ENCODE assay signal across 8 cellular contexts in genomic region chr12:124921200-124922008, GRCh38. TPM values are rescaled to one million over a fixed set of nuclear protein-coding genes. Genes with fewer than 3 reads are reported as not detected.
DNase-seq lines count a peak whose midpoint lies in the region; ATAC-seq and TF ChIP-seq lines count a peak whose summit lies in the region.

No MANE protein-coding gene starts in this region.

- peaks cover 7 to 14% of the 10 kb centered on the region in 2 donors for H3K4me1 ChIP-seq in lung (ENCODE audit: control insufficient read depth in 2 of 2, insufficient read depth in 2 of 2, low read length in 2 of 2)

- no peaks in the 10 kb centered on the region for H3K9me3 Mint-ChIP-seq in chondrocyte (ENCODE audit: low read depth)

- no peak overlapping the region for H3K4me3 ChIP-seq in lung

- DNase-seq in T-helper 2 cell: peak in 4 of 5 experiments; percentile 45 to 99 (median 61)
- DNase-seq in chondrocyte (ENCODE audit: low spot score): no peak
- DNase-seq in lung (ENCODE audit: low spot score): no peak
- peak; percentile 71 to 93 for DNase-seq in stimulated activated CD8-positive, alpha-beta memory T cell treated with anti-CD3 and anti-CD28 coated beads, Interleukin-7, amount 100 ng/mL, for 48 hours (ENCODE audit: extremely low read depth in 1 of 2, low read depth in 1 of 2)
- DNase-seq in DMS53 (lab: John Stamatoyannopoulos, UW): no peak
- DNase-seq in 8988T: no peak

- peak overlapping the region; percentile 62 for H3K4me3 Mint-ChIP-seq in chondrocyte (ENCODE audit: unreplicated experiment)

- H3K4me1 Mint-ChIP-seq in chondrocyte (ENCODE audit: low read depth): peaks cover 71% of the 10 kb centered on the region

- H3K36me3 Mint-ChIP-seq in chondrocyte (ENCODE audit: low read depth): no peaks in the 10 kb centered on the region

- peak; percentile 69 for TF ChIP-seq POLR2A in GM18951 (IDR thresholded peaks at IDR 0.05; ENCODE audit: extremely low read depth, insufficient read depth, insufficient read length)

- TF ChIP-seq CTCF in chondrocyte (IDR thresholded peaks at IDR 0.05) (no peak), lung (IDR thresholded peaks at IDR 0.05; ENCODE audit: control extremely low read depth, extremely low read depth) (no peak)

- in situ Hi-C loops in GM18951 (cut with MboI; ENCODE audit: low sequenced_read_pairs, unreplicated experiment): loop anchor here (25.0 kb wide), 1 partner anchor 884 kb away; no protein-coding TSS in a partner anchor

- no peaks in the 10 kb centered on the region for H3K27me3 ChIP-seq in lung (ENCODE audit: control insufficient read depth, insufficient read depth)

- H3K36me3 ChIP-seq in lung (ENCODE audit: control insufficient read depth in 2 of 2, insufficient read depth in 2 of 2, low read length in 2 of 2): no peaks in the 10 kb centered on the region

- H3K27ac Mint-ChIP-seq in chondrocyte (ENCODE audit: unreplicated experiment): peak overlapping the region; percentile 57

- WGBS in lung, 2 donors: 11 to 23% methylated on average over 16 of the region's 16 CpGs

- peak overlapping the region; percentile 26 to 57 for H3K27ac ChIP-seq in lung (ENCODE audit: low read depth in 1 of 2, low read length in 1 of 2)

- ATAC-seq in HG03095 (IDR thresholded peaks at IDR 0.05; ENCODE audit: unreplicated experiment) (peak; percentile 54), lung (ENCODE audit: insufficient read depth, low FRiP score) (no peak)

- no peaks in the 10 kb centered on the region for H3K27me3 Mint-ChIP-seq in chondrocyte (ENCODE audit: low read depth)

- H3K9me3 ChIP-seq in lung (ENCODE audit: control insufficient read depth in 2 of 2, insufficient read depth in 1 of 2, low read length in 1 of 2): no peaks in the 10 kb centered on the region

RNA-seq across cellular contexts. Expression of gene UBC, which starts 7.0 kb away (rescaled TPM):
- total RNA-seq in chondrocyte (987 to 1,235 TPM (median 1,212 TPM) in 3 replicates), lung (1,000 to 10,000 TPM; 1,113 to 1,141 TPM)
- 1,000 to 10,000 TPM; 1,465 to 1,682 TPM for polyA plus RNA-seq in lung

RNA-seq across cellular contexts. Expression of gene SCARB1, which starts 57.7 kb away (rescaled TPM):
- total RNA-seq in chondrocyte (20.1 to 30.0 TPM (median 20.4 TPM) in 3 replicates), lung (10 to 100 TPM; 28.0 to 31.3 TPM)
- polyA plus RNA-seq in lung: 10 to 100 TPM; 11.9 to 29.7 TPM

Comparison
In these comparisons a context has a peak if more than half of its experiments do, and no peak if none do; other contexts are left out.
1. DNase-seq: peak in T-helper 2 cell (4 of 5) and stimulated activated CD8-positive, alpha-beta memory T cell treated with anti-CD3 and anti-CD28 coated beads, Interleukin-7, amount 100 ng/mL, for 48 hours (2 of 2); none in chondrocyte (single experiment), lung (single experiment), DMS53 (single experiment) and 8988T (single experiment).